In genomic region chr5:115758356-115758755, GRCh38 we compare ENCODE assay signal across 1 cellular context.
TF ChIP-seq lines count a peak whose summit lies in the region.

No MANE protein-coding gene starts in this region.

TF ChIP-seq in GM12878, 131 proteins besides CTCF, POLR2A, EP300 and RAD21 (continued from another document):
- TF ChIP-seq ZNF592 (IDR thresholded peaks at IDR 0.05) (no peak), RELB (IDR thresholded peaks at IDR 0.05; ENCODE audit: low read depth) (no peak), ATF7 (IDR thresholded peaks at IDR 0.05; ENCODE audit: low read depth) (no peak), SPI1 (IDR thresholded peaks at IDR 0.05; ENCODE audit: borderline replicate concordance, insufficient read depth, low read depth, low read length) (no peak), CHD2 (IDR thresholded peaks at IDR 0.05; ENCODE audit: borderline replicate concordance, low read depth, low read length) (no peak), USF2 (IDR thresholded peaks at IDR 0.05; ENCODE audit: borderline replicate concordance, low read depth, low read length) (no peak), RELA (IDR thresholded peaks at IDR 0.05; ENCODE audit: borderline replicate concordance, partially characterized antibody) (no peak), WRNIP1 (IDR thresholded peaks at IDR 0.05; ENCODE audit: borderline replicate concordance, low read depth, low read length) (no peak)
